30 cellular contexts compared by ENCODE assay signal in genomic region chr7:123348700-123349099, GRCh38.
"Had no signal": no experiment of that assay in that cellular context is flagged by ENCODE, and none has a peak within 500 bp of the region (broad histone marks: within the 10 kb centered on the region; RNA-seq: fewer than 3 reads in every experiment).

No MANE protein-coding gene starts in this region.

- H3K9me3 ChIP-seq: MG63 had no signal

- H3K4me2 ChIP-seq: KMS-11 had no signal

- H3K9ac ChIP-seq: KMS-11 had no signal

- DNase-seq: activated CD4-positive, alpha-beta memory T cell treated with anti-CD3 and anti-CD28 coated beads for 36 hours; activated CD4-positive, alpha-beta T cell treated with anti-CD3 and anti-CD28 coated beads, Interleukin-2, amount 10 ng/mL, durations not matched to agents 7 days and 5 days; activated CD4-positive, CD25-positive, alpha-beta regulatory T cell; activated CD8-positive, alpha-beta memory T cell treated with anti-CD3 and anti-CD28 coated beads for 24 hours; activated effector memory CD4-positive, alpha-beta T cell treated with anti-CD3 and anti-CD28 coated beads, Interleukin-2, amount 50 U/mL, for 16 hours; activated naive CD4-positive, alpha-beta T cell treated with Interleukin-2 at 50 U/mL for 16 hours; activated naive CD8-positive, alpha-beta T cell treated with anti-CD3 and anti-CD28 coated beads, Interleukin-2, amount 50 U/mL, for 24 hours; activated T-cell treated with anti-CD3 and anti-CD28 coated beads, Interleukin-2, amount 50 U/mL, for 4 hours; amniotic stem cell; brain microvascular endothelial cell; MG63; MV-4-11; NCI-H1092 treated with DMSO at 0.1 percent for 48 hours; NCI-H1417 treated with DMSO at 0.1 percent for 48 hours; NCI-H1694; NCI-H2029; NCI-H2107; NCI-H2171 treated with DMSO at 0.1 percent for 48 hours; NCI-H226; NCI-H526; NK-92 treated with Interleukin-12 subunit alpha and Interleukin-12 subunit beta, amount 100 ng/mL, for 24 hours; SHP77; T-cell; T-helper 2 cell; T1000 had no signal

- H3K27ac ChIP-seq: brain microvascular endothelial cell, cardiac muscle cell, KMS-11, VCaP had no signal

- H3K27me3 ChIP-seq: brain microvascular endothelial cell, cardiac muscle cell, MG63 had no signal

- H3K4me3 ChIP-seq: cardiac muscle cell, MG63 had no signal

- H3K36me3 ChIP-seq: brain microvascular endothelial cell, cardiac muscle cell, MG63 had no signal

- ATAC-seq: activated naive CD4-positive, alpha-beta T cell treated with anti-CD3 and anti-CD28 coated beads, Interleukin-2, amount 50 U/mL, for 72 hours; activated naive CD8-positive, alpha-beta T cell treated with anti-CD3 and anti-CD28 coated beads, Interleukin-2, amount 50 U/mL, for 24 hours; activated T-cell treated with anti-CD3 and anti-CD28 coated beads, Interleukin-2, amount 50 U/mL, for 4 hours; T-cell had no signal

- FAIRE-seq: RCC 7860 had no signal
